Comparison of ENCODE assay signal across 29 cellular contexts in the genomic region with DNA sequence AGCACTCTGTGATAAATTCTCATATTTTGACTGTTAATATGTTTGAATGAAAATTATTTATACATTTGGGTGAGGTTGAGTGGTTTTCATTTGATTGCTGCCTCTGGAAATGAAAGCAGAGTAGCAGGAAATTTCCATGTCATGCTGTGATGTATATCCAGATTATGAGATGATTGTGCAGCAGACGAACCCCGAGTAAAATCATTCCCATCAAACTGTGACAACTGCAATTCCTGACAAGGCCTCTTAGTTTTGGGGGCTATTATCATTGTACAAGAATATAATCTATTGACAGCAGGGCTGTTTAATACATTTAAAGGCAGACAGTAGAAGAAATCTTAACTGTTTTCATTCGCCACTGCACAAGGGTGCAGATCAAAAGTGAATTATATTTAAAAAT.
"Had no signal": no experiment of that assay in that cellular context is flagged by ENCODE, and none has a peak within 500 bp of the region (broad histone marks: within the 10 kb centered on the region; RNA-seq: fewer than 3 reads in every experiment).

No MANE protein-coding gene starts in this region.

- H3K4me3 Mint-ChIP-seq: dendritic cell treated with granulocyte-macrophage colony-stimulating factor and Interleukin-4, amounts not matched to agents 40 ng/mL and 50 ng/mL, for 4 days; effector memory CD8-positive, alpha-beta T cell; endodermal cell; immature natural killer cell; mesothelial cell of epicardium; naive B cell had no signal

- H3K9me3 Mint-ChIP-seq: dendritic cell treated with granulocyte-macrophage colony-stimulating factor and Interleukin-4, amounts not matched to agents 40 ng/mL and 50 ng/mL, for 4 days; endodermal cell; immature natural killer cell had no signal

- ATAC-seq: effector memory CD8-positive, alpha-beta T cell; esophagus mucosa; gastrocnemius medialis; heart right ventricle; left colon; left lobe of liver; lower lobe of right lung; mucosa of descending colon had no signal

- H3K27ac Mint-ChIP-seq: dendritic cell treated with granulocyte-macrophage colony-stimulating factor and Interleukin-4, amounts not matched to agents 40 ng/mL and 50 ng/mL, for 4 days; effector memory CD8-positive, alpha-beta T cell; endodermal cell; immature natural killer cell; mesothelial cell of epicardium; naive B cell had no signal

- H3K4me3 ChIP-seq: colonic mucosa, esophagus squamous epithelium, gastrocnemius medialis, heart right ventricle, left ventricle myocardium inferior, lower lobe of right lung, mucosa of descending colon had no signal

- H3K4me1 ChIP-seq: colonic mucosa, esophagus squamous epithelium, gastrocnemius medialis, heart right ventricle, left ventricle myocardium inferior, lower lobe of right lung had no signal

- H3K36me3 ChIP-seq: colonic mucosa, esophagus squamous epithelium, gastrocnemius medialis, heart right ventricle, left ventricle myocardium inferior, lower lobe of right lung had no signal

- H3K27me3 ChIP-seq: colonic mucosa, esophagus squamous epithelium, gastrocnemius medialis had no signal

- H3K4me1 Mint-ChIP-seq: immature natural killer cell, mesothelial cell of epicardium, naive B cell had no signal

- H3K36me3 Mint-ChIP-seq: immature natural killer cell, mesothelial cell of epicardium, naive B cell had no signal

- DNase-seq: colonic mucosa; cortex of kidney; effector CD8-positive, alpha-beta T cell; effector memory CD8-positive, alpha-beta T cell; endodermal cell; erythroblast; esophagus squamous epithelium; foreskin fibroblast; foreskin melanocyte; gastrocnemius medialis; glutamatergic neuron; head of caudate nucleus; heart right ventricle; hippocampal formation; immature natural killer cell; islet precursor cell; kidney; kidney glomerular epithelial cell; left colon; left ventricle myocardium inferior; lower lobe of right lung; mesenchymal stem cell; mucosa of descending colon; naive B cell had no signal

- H3K9me3 ChIP-seq: colonic mucosa, esophagus squamous epithelium, gastrocnemius medialis, lower lobe of right lung, mucosa of descending colon had no signal

- H3K27ac ChIP-seq: colonic mucosa, epithelial cell of prostate, esophagus squamous epithelium, gastrocnemius medialis, heart right ventricle, left ventricle myocardium inferior, lower lobe of right lung had no signal
